ENCODE assay signal across 8 cellular contexts in the genomic region with DNA sequence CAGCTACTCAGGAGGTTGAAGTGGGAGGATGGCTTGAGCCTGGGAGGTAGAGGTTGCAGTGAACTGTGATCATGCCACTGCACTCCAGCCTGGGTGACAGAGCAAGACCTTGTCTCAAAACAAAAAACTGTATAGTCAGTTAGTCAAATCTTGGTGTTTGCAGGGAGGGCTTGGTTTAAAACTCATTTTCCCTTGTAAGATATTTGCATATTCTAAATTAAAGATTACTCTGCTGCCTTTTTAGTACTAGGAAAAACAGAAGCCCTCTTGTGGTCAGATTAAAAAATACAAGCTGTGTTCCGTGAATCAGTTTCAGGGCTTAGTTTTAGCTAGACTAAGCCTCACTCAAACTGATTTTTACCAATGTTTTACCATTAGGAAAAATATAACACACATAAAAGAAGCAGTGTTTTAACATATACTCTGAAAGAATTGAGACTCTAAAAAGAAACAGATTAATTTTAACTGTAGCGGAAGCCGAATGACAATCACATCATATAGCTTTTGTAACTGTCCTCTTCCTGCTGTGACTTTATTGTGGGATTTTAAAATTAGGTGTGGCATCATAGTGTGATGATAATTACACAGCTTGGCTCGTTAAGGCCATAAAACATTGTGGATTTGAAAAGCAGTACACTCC.
DNase-seq lines count a peak whose midpoint lies in the region; ATAC-seq and TF ChIP-seq lines count a peak whose summit lies in the region.

No MANE protein-coding gene starts in this region.

- peaks cover 17% of the 10 kb centered on the region for H3K27me3 Mint-ChIP-seq in activated B cell treated with CpG ODN at 0.5 μM for 24 hours

- no peak overlapping the region for H3K27ac Mint-ChIP-seq in activated B cell treated with CpG ODN at 0.5 μM for 24 hours
- H3K27ac Mint-ChIP-seq in activated naive CD4-positive, alpha-beta T cell treated with anti-CD3 and anti-CD28 coated beads, Interleukin-2, amount 50 U/mL, for 72 hours: no peak overlapping the region

- TF ChIP-seq CTCF in activated B cell treated with CpG ODN at 0.5 μM for 24 hours (IDR thresholded peaks at IDR 0.05): peak; percentile 23
- TF ChIP-seq CTCF in kidney epithelial cell (IDR thresholded peaks at IDR 0.05; ENCODE audit: insufficient read depth, low read length, poor library complexity, severe bottlenecking): peak; percentile 57

- intact Hi-C loops in activated B cell treated with CpG ODN at 0.5 μM for 24 hours (cut with micrococcal nuclease): loop anchor here (1.0 to 10.0 kb wide), 3 partner anchors 198 to 1182 kb away; a partner anchor contains a TSS

- H3K36me3 Mint-ChIP-seq in activated B cell treated with CpG ODN at 0.5 μM for 24 hours (ENCODE audit: low read depth): no peaks in the 10 kb centered on the region
- no peaks in the 10 kb centered on the region for H3K36me3 Mint-ChIP-seq in activated naive CD4-positive, alpha-beta T cell treated with anti-CD3 and anti-CD28 coated beads, Interleukin-2, amount 50 U/mL, for 72 hours

- H3K9me3 Mint-ChIP-seq in activated B cell treated with CpG ODN at 0.5 μM for 24 hours: no peaks in the 10 kb centered on the region
- peaks cover 0 to 3% of the 10 kb centered on the region in 2 donors for H3K9me3 Mint-ChIP-seq in activated naive CD4-positive, alpha-beta T cell treated with anti-CD3 and anti-CD28 coated beads, Interleukin-2, amount 50 U/mL, for 72 hours

- peak; percentile 74 for ATAC-seq in GM21423 (IDR thresholded peaks at IDR 0.05; ENCODE audit: unreplicated experiment)
- no peak for ATAC-seq in activated B cell treated with CpG ODN at 0.5 μM for 24 hours (ENCODE audit: low read depth)
- no peak for ATAC-seq in activated naive CD4-positive, alpha-beta T cell treated with anti-CD3 and anti-CD28 coated beads, Interleukin-2, amount 50 U/mL, for 72 hours
- no peak for ATAC-seq in stimulated activated naive CD8-positive, alpha-beta T cell treated with anti-CD3 and anti-CD28 coated beads, Interleukin-15, Interleukin-2, amounts not matched to agents 100 U/mL and 50 U/mL, for 24 hours

- no peaks in the 10 kb centered on the region for H3K36me3 ChIP-seq in kidney epithelial cell (ENCODE audit: control insufficient read depth, insufficient read depth, low read length)

- H3K4me3 ChIP-seq in kidney epithelial cell (ENCODE audit: low read depth, low read length): no peak overlapping the region

- H3K27me3 ChIP-seq in kidney epithelial cell (ENCODE audit: control insufficient read depth, insufficient read depth, low read length): no peaks in the 10 kb centered on the region

- DNase-seq in DMS114 treated with DMSO at 0.1 percent for 48 hours (lab: John Stamatoyannopoulos, UW; ENCODE audit: unreplicated experiment) (peak; percentile 16), NAMALWA (ENCODE audit: low spot score) (peak; percentile 67), activated B cell treated with CpG ODN at 0.5 μM for 24 hours (no peak), kidney epithelial cell (ENCODE audit: low read depth) (no peak), NCI-H187 (lab: John Stamatoyannopoulos, UW) (no peak)
- DNase-seq in activated naive CD4-positive, alpha-beta T cell treated with anti-CD3 and anti-CD28 coated beads, Interleukin-2, amount 50 U/mL, for 72 hours (ENCODE audit: low spot score in 2 of 2): no peak
- DNase-seq in stimulated activated naive CD8-positive, alpha-beta T cell treated with anti-CD3 and anti-CD28 coated beads, Interleukin-15, Interleukin-2, amounts not matched to agents 100 U/mL and 50 U/mL, for 24 hours: no peak

- POLR2A ChIA-PET in activated B cell treated with CpG ODN at 0.5 μM for 24 hours (lab: Charles Lee): no interaction called here

- CTCF ChIA-PET in activated B cell treated with CpG ODN at 0.5 μM for 24 hours (lab: Charles Lee): interaction anchor here (0.6 to 2.5 kb wide), 12 partner anchors 14 to 1182 kb away, joined by 3 to 11 read pairs (median 4); no protein-coding TSS in a partner anchor

- no peaks in the 10 kb centered on the region for H3K4me1 Mint-ChIP-seq in activated B cell treated with CpG ODN at 0.5 μM for 24 hours

- no peak overlapping the region for H3K4me3 Mint-ChIP-seq in activated B cell treated with CpG ODN at 0.5 μM for 24 hours

Comparison
In these comparisons a context has a peak if more than half of its experiments do, and no peak if none do; other contexts are left out.
1. DNase-seq: peak in DMS114 treated with DMSO at 0.1 percent for 48 hours (single experiment) and NAMALWA (single experiment); none in activated B cell treated with CpG ODN at 0.5 μM for 24 hours (single experiment), kidney epithelial cell (single experiment), activated naive CD4-positive, alpha-beta T cell treated with anti-CD3 and anti-CD28 coated beads, Interleukin-2, amount 50 U/mL, for 72 hours (0 of 2), stimulated activated naive CD8-positive, alpha-beta T cell treated with anti-CD3 and anti-CD28 coated beads, Interleukin-15, Interleukin-2, amounts not matched to agents 100 U/mL and 50 U/mL, for 24 hours (single experiment) and NCI-H187 (0 of 2).